In the genomic region with DNA sequence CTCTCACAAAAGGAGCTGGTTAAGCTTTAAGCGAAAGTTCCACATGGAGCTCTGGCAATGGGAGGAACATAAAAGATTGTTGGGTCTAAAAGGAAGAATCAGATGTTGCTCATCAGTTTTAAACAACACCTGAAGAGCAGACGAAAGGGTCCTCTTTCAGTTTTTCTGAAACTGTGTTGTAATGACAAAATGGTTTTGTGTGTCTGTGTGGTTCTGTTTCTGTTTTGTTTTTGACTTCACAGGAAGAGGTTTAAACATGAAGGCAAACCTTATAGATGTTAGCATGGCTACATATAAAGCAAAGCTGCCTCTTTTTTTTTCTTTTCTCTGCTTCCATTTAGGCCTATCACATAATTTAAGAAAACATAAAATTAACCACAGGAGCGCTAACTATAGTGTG, we compare ENCODE assay signal across 18 cellular contexts.
DNase-seq lines count a peak whose midpoint lies in the region; ATAC-seq, FAIRE-seq and TF ChIP-seq lines count a peak whose summit lies in the region.
"Had no signal": no experiment of that assay in that cellular context is flagged by ENCODE, and none has a peak within 500 bp of the region (broad histone marks: within the 10 kb centered on the region; RNA-seq: fewer than 3 reads in every experiment).

No MANE protein-coding gene starts in this region.

- no peak overlapping the region for H2AFZ ChIP-seq in KMS-11 (ENCODE audit: low read depth)
- H2AFZ ChIP-seq in neuronal stem cell (ENCODE audit: low read length), result peak overlapping the region; percentile 65
- H2AFZ ChIP-seq: GM23248 had no signal

- H3K27me3 Mint-ChIP-seq in T-helper 2 cell treated with Interferon-gamma antibody and Interleukin-4, amounts not matched to agents 5 μg/mL and 100 μg/mL, for 36 hours (ENCODE audit: low read depth), result no peaks in the 10 kb centered on the region
- H3K27me3 Mint-ChIP-seq: CD8-positive, alpha-beta memory T cell had no signal

- no peaks in the 10 kb centered on the region for H3K9me3 ChIP-seq in neuronal stem cell (replicated peaks in 1 of 2; ENCODE audit: control insufficient read depth in 2 of 2, insufficient read depth in 1 of 2, low read depth in 1 of 2, low read length in 2 of 2)
- H3K9me3 ChIP-seq: BLaER1 had no signal

- H3K9me3 Mint-ChIP-seq in T-helper 2 cell treated with Interferon-gamma antibody and Interleukin-4, amounts not matched to agents 5 μg/mL and 100 μg/mL, for 36 hours, result peaks cover 2% of the 10 kb centered on the region

- H3K27ac ChIP-seq in KMS-11, result peak overlapping the region; percentile 19; the same call in 1 of the 2 replicates
- no peak overlapping the region for H3K27ac ChIP-seq in neuronal stem cell (replicated peaks; ENCODE audit: low read length)
- H3K27ac ChIP-seq: BLaER1, GM23248 had no signal

- H3K36me3 Mint-ChIP-seq in T-helper 2 cell treated with Interferon-gamma antibody and Interleukin-4, amounts not matched to agents 5 μg/mL and 100 μg/mL, for 36 hours (ENCODE audit: low read depth), result no peaks in the 10 kb centered on the region
- H3K36me3 Mint-ChIP-seq: CD8-positive, alpha-beta memory T cell had no signal

- H3K9ac ChIP-seq in KMS-11 (no peak overlapping the region), neuronal stem cell (ENCODE audit: low read depth, low read length, poor library complexity) (no peak overlapping the region)
- H3K9ac ChIP-seq: BLaER1, GM23248 had no signal

- peak overlapping the region; percentile 32 for H3K4me3 Mint-ChIP-seq in T-helper 2 cell treated with Interferon-gamma antibody and Interleukin-4, amounts not matched to agents 5 μg/mL and 100 μg/mL, for 36 hours
- H3K4me3 Mint-ChIP-seq: CD8-positive, alpha-beta memory T cell had no signal

- no peak overlapping the region for H2BK120ac ChIP-seq in neuronal stem cell (ENCODE audit: low read depth, low read length)

- no peak overlapping the region for H2BK15ac ChIP-seq in neuronal stem cell (ENCODE audit: low read length)

- H3K27me3 ChIP-seq in KMS-11 (ENCODE audit: insufficient read depth, low read depth) (no peaks in the 10 kb centered on the region), neuronal stem cell (ENCODE audit: control insufficient read depth in 3 of 3, insufficient read depth in 3 of 3, low read depth in 1 of 3, low read length in 3 of 3) (no peaks in the 10 kb centered on the region)
- H3K27me3 ChIP-seq: BLaER1 had no signal

- H3K4me1 Mint-ChIP-seq in T-helper 2 cell treated with Interferon-gamma antibody and Interleukin-4, amounts not matched to agents 5 μg/mL and 100 μg/mL, for 36 hours (ENCODE audit: low read depth), result peaks cover 7% of the 10 kb centered on the region
- H3K4me1 Mint-ChIP-seq: CD8-positive, alpha-beta memory T cell had no signal

- no peak overlapping the region for H3K4ac ChIP-seq in neuronal stem cell (ENCODE audit: low read length)

- no peak overlapping the region for H4K8ac ChIP-seq in neuronal stem cell (ENCODE audit: low read depth, low read length)

- H2AK5ac ChIP-seq in neuronal stem cell (ENCODE audit: low read depth, low read length), result no peak overlapping the region

- peak overlapping the region; percentile 59 for H3K27ac Mint-ChIP-seq in T-helper 2 cell treated with Interferon-gamma antibody and Interleukin-4, amounts not matched to agents 5 μg/mL and 100 μg/mL, for 36 hours

- H3K4me2 ChIP-seq in KMS-11 (no peak overlapping the region), neuronal stem cell (ENCODE audit: insufficient read depth, low read length, poor library complexity, severe bottlenecking) (no peak overlapping the region)
- H3K4me2 ChIP-seq: BLaER1 had no signal

- no peaks in the 10 kb centered on the region for H4K20me1 ChIP-seq in KMS-11 (ENCODE audit: insufficient read depth)
- H4K20me1 ChIP-seq: BLaER1 had no signal

- H3K14ac ChIP-seq in neuronal stem cell (ENCODE audit: low read length), result no peak overlapping the region

- no CpG with 5 or more reads among the region's 3 CpGs for WGBS in neuronal stem cell (ENCODE audit: extremely low coverage in 2 of 2, insufficient read length in 2 of 2, insufficient replicate concordance in 1 of 2), 2 donors

- H3K18ac ChIP-seq in neuronal stem cell (ENCODE audit: low read length), result no peak overlapping the region

- TF ChIP-seq CTCF in D721Med (IDR thresholded peaks at IDR 0.05; ENCODE audit: insufficient read depth, missing control alignments), result no peak
- TF ChIP-seq CTCF in KMS-11 (conservative IDR thresholded peaks at IDR 0.05; ENCODE audit: low read depth, low read length), result no peak

- H3K79me1 ChIP-seq in neuronal stem cell (ENCODE audit: low read depth, low read length), result no peaks in the 10 kb centered on the region

- peaks cover 8% of the 10 kb centered on the region for H3K4me1 ChIP-seq in KMS-11 (ENCODE audit: low read depth, poor library complexity, severe bottlenecking)
- peaks cover 0 to 18% of the 10 kb centered on the region in 2 donors for H3K4me1 ChIP-seq in neuronal stem cell (ENCODE audit: control insufficient read depth in 2 of 2, insufficient read depth in 1 of 2, low read depth in 1 of 2, low read length in 2 of 2)
- H3K4me1 ChIP-seq: BLaER1 had no signal

- DNase-seq in D721Med (ENCODE audit: insufficient read length, low spot score), result no peak
- DNase-seq in T-helper 2 cell treated with Interferon-gamma antibody and Interleukin-4, amounts not matched to agents 5 μg/mL and 100 μg/mL, for 36 hours (ENCODE audit: low spot score), result no peak
- DNase-seq in neuronal stem cell (ENCODE audit: low spot score), result no peak
- no peak for DNase-seq in NOMO-1 treated with dmso at 0.1 percent for 144 hours (lab: John Stamatoyannopoulos, UW; ENCODE audit: unreplicated experiment)
- no peak for DNase-seq in NCI-H1048 (lab: John Stamatoyannopoulos, UW)
- DNase-seq: 8988T; AML-193; CD8-positive, alpha-beta memory T cell; DMS 273 treated with DMSO at 0.1 percent for 48 hours; GM23248 had no signal

- peak; percentile 55 for FAIRE-seq in D721Med (lab: Jason Lieb, UNC)
- FAIRE-seq: GM12891, GM19239, H54, K562 had no signal

- H2BK5ac ChIP-seq in neuronal stem cell (ENCODE audit: low read length), result no peak overlapping the region

- H3K36me3 ChIP-seq in KMS-11 (ENCODE audit: insufficient read depth) (no peaks in the 10 kb centered on the region), neuronal stem cell (replicated peaks in 1 of 2; ENCODE audit: control insufficient read depth in 2 of 2, insufficient read depth in 2 of 2, low read length in 2 of 2) (no peaks in the 10 kb centered on the region)
- H3K36me3 ChIP-seq: BLaER1 had no signal

- no peak overlapping the region for H3K4me3 ChIP-seq in KMS-11 (IDR thresholded peaks at IDR 0.05; ENCODE audit: insufficient read depth, low read depth, low read length)
- H3K4me3 ChIP-seq in neuronal stem cell (ENCODE audit: low read length in 2 of 2), result no peak overlapping the region
- H3K4me3 ChIP-seq: BLaER1, GM23248, K562 had no signal

- no peak overlapping the region for H3K23ac ChIP-seq in neuronal stem cell (ENCODE audit: low read depth, low read length, poor library complexity)

- no peak overlapping the region for H2BK12ac ChIP-seq in neuronal stem cell (ENCODE audit: low read length)

- no peak for ATAC-seq in HG02642 (IDR thresholded peaks at IDR 0.05; ENCODE audit: poor library complexity, unreplicated experiment)
- ATAC-seq: HCT116, K562 had no signal

- no peak overlapping the region for H4K91ac ChIP-seq in neuronal stem cell (ENCODE audit: low read depth, low read length, poor library complexity)

- H3K79me2 ChIP-seq in KMS-11 (ENCODE audit: insufficient read depth, low read depth), result no peaks in the 10 kb centered on the region
